ENCODE assay signal across 1 cellular context in the genomic region with DNA sequence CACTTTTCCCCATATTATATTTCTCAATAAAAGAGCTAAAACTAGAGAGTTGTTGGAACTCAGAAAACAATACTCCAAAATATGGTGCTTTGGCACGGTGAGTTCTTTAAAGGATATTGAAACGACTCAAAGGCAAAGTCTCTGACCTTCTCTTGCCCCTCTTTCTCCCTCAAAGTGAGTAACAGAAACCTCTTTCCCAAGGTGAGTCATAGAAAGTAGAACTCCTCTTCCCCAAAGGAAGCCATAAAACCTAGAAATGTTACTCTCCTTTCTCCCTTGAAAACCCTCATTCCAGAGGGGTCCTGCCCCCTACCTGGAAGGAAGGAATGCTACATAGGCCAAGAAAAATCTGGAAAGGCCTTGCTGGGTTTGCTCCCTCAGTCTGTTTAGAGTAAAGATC.
A peak's percentile ranks its signal among the peaks of the same experiment; 100 is the strongest.
TF ChIP-seq lines count a peak whose summit lies in the region.

No MANE protein-coding gene starts in this region.

TF ChIP-seq in endothelial cell of umbilical vein, 7 proteins besides CTCF, POLR2A, EP300 and RAD21:
- TF ChIP-seq EZH2 (IDR thresholded peaks at IDR 0.05; ENCODE audit: borderline replicate concordance, low read depth, low read length, severe bottlenecking) (no peak), JUN (IDR thresholded peaks at IDR 0.05; ENCODE audit: borderline replicate concordance, insufficient read depth, insufficient read length, low read depth) (no peak), POLR2AphosphoS5 (IDR thresholded peaks at IDR 0.05; ENCODE audit: insufficient read depth, low read depth, low read length) (no peak), FOS (IDR thresholded peaks at IDR 0.05; ENCODE audit: borderline replicate concordance, insufficient read depth, low read length) (peak; percentile 48), GATA2 (IDR thresholded peaks at IDR 0.05; ENCODE audit: insufficient read depth, insufficient read length, low read depth, low read length) (no peak), MYC (IDR thresholded peaks at IDR 0.05; ENCODE audit: low read depth, low read length) (no peak)
- TF ChIP-seq, protein P1, sequence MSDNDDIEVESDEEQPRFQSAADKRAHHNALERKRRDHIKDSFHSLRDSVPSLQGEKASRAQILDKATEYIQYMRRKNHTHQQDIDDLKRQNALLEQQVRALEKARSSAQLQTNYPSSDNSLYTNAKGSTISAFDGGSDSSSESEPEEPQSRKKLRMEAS (IDR thresholded peaks at IDR 0.05; ENCODE audit: insufficient read depth, insufficient read length) = no peak
